9 cellular contexts compared by ENCODE assay signal in the genomic region with DNA sequence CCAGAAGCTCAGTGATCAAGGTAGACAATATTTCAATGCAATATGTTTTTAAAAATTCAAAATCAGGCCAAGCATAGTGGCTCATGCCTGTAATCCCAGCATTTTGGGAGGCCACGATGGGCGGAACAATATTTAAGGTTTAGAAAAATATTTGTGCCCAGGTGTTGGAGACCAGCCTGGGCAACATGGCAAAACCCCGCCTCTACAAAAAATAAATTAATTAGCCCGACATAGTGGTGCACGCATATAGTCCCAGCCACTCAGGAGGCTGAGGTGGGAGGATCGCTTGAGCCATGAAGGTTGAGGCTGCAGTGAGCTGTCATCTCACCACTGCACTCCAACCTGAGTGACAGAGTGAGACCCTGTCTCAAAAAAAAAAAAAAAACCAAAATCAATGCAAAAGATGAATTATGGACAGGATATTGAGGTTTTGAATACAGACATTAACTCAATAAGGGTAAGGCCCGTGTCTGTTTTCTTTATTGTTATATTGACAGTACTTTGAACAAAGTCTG. TPM values are rescaled to one million over a fixed set of nuclear protein-coding genes. Genes with fewer than 3 reads are reported as not detected.
A peak's percentile ranks its signal among the peaks of the same experiment; 100 is the strongest.
DNase-seq lines count a peak whose midpoint lies in the region; ATAC-seq, FAIRE-seq and TF ChIP-seq lines count a peak whose summit lies in the region.
"Had no signal": no experiment of that assay in that cellular context is flagged by ENCODE, and none has a peak within 500 bp of the region (broad histone marks: within the 10 kb centered on the region; RNA-seq: fewer than 3 reads in every experiment).

No MANE protein-coding gene starts in this region.

- no peak for ATAC-seq in activated CD8-positive, alpha-beta memory T cell treated with anti-CD3 and anti-CD28 coated beads, Interleukin-2, amount 10 ng/mL, durations not matched to agents 7 days and 5 days
- ATAC-seq in lower lobe of right lung (no peak), thoracic aorta (ENCODE audit: insufficient number of reproducible peaks, low FRiP score, low read depth) (no peak), HG02759 (IDR thresholded peaks at IDR 0.05; ENCODE audit: unreplicated experiment) (no peak), GM19452 (IDR thresholded peaks at IDR 0.05; ENCODE audit: unreplicated experiment) (no peak)

- WGBS in adrenal gland, 4 donors, result 78 to 87% (median 85%) methylated on average over 7 of the region's 7 CpGs

- no peak for FAIRE-seq in urothelium cell line (lab: Jason Lieb, UNC)

- peaks cover 54% of the 10 kb centered on the region for H3K4me1 Mint-ChIP-seq in activated CD8-positive, alpha-beta memory T cell treated with anti-CD3 and anti-CD28 coated beads, Interleukin-2, amount 10 ng/mL, durations not matched to agents 7 days and 5 days

- no peaks in the 10 kb centered on the region for H3K36me3 ChIP-seq in adrenal gland (replicated peaks in 1 of 2)
- peaks cover 13% of the 10 kb centered on the region for H3K36me3 ChIP-seq in lower lobe of right lung
- H3K36me3 ChIP-seq in thoracic aorta, result no peaks in the 10 kb centered on the region

- H3K27me3 ChIP-seq in adrenal gland (no peaks in the 10 kb centered on the region), lower lobe of right lung (ENCODE audit: low read depth) (no peaks in the 10 kb centered on the region), thoracic aorta (replicated peaks; ENCODE audit: insufficient read depth) (no peaks in the 10 kb centered on the region)

- DNase-seq in activated CD8-positive, alpha-beta memory T cell treated with anti-CD3 and anti-CD28 coated beads, Interleukin-2, amount 10 ng/mL, durations not matched to agents 7 days and 5 days, result no peak
- no peak for DNase-seq in activated CD8-positive, alpha-beta memory T cell treated with anti-CD3 and anti-CD28 coated beads for 24 hours
- DNase-seq in adrenal gland, result no peak
- DNase-seq in lower lobe of right lung, result no peak
- no peak for DNase-seq in thoracic aorta (ENCODE audit: low spot score)
- DNase-seq in urothelium cell line (ENCODE audit: low spot score), result no peak

- intact Hi-C loops in adrenal gland (cut with DNase I), result no loop called here
- intact Hi-C loops in lower lobe of right lung (cut with DNase I), result no loop called here

- peak overlapping the region; percentile 89 for H3K4me3 Mint-ChIP-seq in activated CD8-positive, alpha-beta memory T cell treated with anti-CD3 and anti-CD28 coated beads, Interleukin-2, amount 10 ng/mL, durations not matched to agents 7 days and 5 days

- H3K4me1 ChIP-seq in adrenal gland (replicated peaks in 1 of 2) (peaks cover 14 to 38% of the 10 kb centered on the region in 2 donors), lower lobe of right lung (peaks cover 49% of the 10 kb centered on the region), thoracic aorta (ENCODE audit: control insufficient read depth in 1 of 2, low read depth in 2 of 2) (peaks cover 3 to 29% of the 10 kb centered on the region in 2 donors)

- H3K36me3 Mint-ChIP-seq in activated CD8-positive, alpha-beta memory T cell treated with anti-CD3 and anti-CD28 coated beads, Interleukin-2, amount 10 ng/mL, durations not matched to agents 7 days and 5 days, result peaks cover 70% of the 10 kb centered on the region

- H3K9me3 ChIP-seq in adrenal gland (replicated peaks in 1 of 3), result no peaks in the 10 kb centered on the region
- H3K9me3 ChIP-seq in lower lobe of right lung, result no peaks in the 10 kb centered on the region
- no peaks in the 10 kb centered on the region for H3K9me3 ChIP-seq in thoracic aorta

- H3K9me3 Mint-ChIP-seq in activated CD8-positive, alpha-beta memory T cell treated with anti-CD3 and anti-CD28 coated beads, Interleukin-2, amount 10 ng/mL, durations not matched to agents 7 days and 5 days (ENCODE audit: low read depth), result peaks cover 3% of the 10 kb centered on the region

- peak overlapping the region; percentile 95 for H3K27ac Mint-ChIP-seq in activated CD8-positive, alpha-beta memory T cell treated with anti-CD3 and anti-CD28 coated beads, Interleukin-2, amount 10 ng/mL, durations not matched to agents 7 days and 5 days

- CTCF ChIA-PET in activated CD8-positive, alpha-beta memory T cell treated with anti-CD3 and anti-CD28 coated beads, Interleukin-2, amount 10 ng/mL, durations not matched to agents 7 days and 5 days (lab: Charles Lee), result interaction anchor here (0.6 to 1.4 kb wide), 5 partner anchors 11 to 423 kb away, joined by 3 to 13 read pairs (median 4); a partner anchor contains a TSS

- TF ChIP-seq CTCF in adrenal gland (IDR thresholded peaks at IDR 0.05) (no peak), lower lobe of right lung (IDR thresholded peaks at IDR 0.05) (no peak), thoracic aorta (IDR thresholded peaks at IDR 0.05) (no peak)

- no peaks in the 10 kb centered on the region for H3K27me3 Mint-ChIP-seq in activated CD8-positive, alpha-beta memory T cell treated with anti-CD3 and anti-CD28 coated beads, Interleukin-2, amount 10 ng/mL, durations not matched to agents 7 days and 5 days

- TF ChIP-seq POLR2A in adrenal gland (IDR thresholded peaks at IDR 0.05), result no peak

- peak overlapping the region in 1 of 4 donors; percentile 67 for H3K4me3 ChIP-seq in adrenal gland
- peak overlapping the region; percentile 76 for H3K4me3 ChIP-seq in lower lobe of right lung
- peak overlapping the region; percentile 96 for H3K4me3 ChIP-seq in thoracic aorta

- H3K27ac ChIP-seq in adrenal gland (peak overlapping the region; percentile 84 to 98 (median 94)), lower lobe of right lung (peak overlapping the region; percentile 93), thoracic aorta (peak overlapping the region in 1 of 2 donors; percentile 92)

RNA-seq across cellular contexts. Expression of a gene that starts 0.9 kb away (rescaled TPM):
- total RNA-seq in activated CD8-positive, alpha-beta memory T cell treated with anti-CD3 and anti-CD28 coated beads, Interleukin-2, amount 10 ng/mL, durations not matched to agents 7 days and 5 days, result 10 to 100 TPM; 30.2 to 40.3 TPM
- total RNA-seq in adrenal gland (10 to 100 TPM in 7 of 8 donors, 1 to 10 TPM in 1; 6.7 to 38.9 (median 18.6) TPM), lower lobe of right lung (25.3 TPM), thoracic aorta (10 to 100 TPM; 19.5 to 24.8 TPM)
- polyA plus RNA-seq in adrenal gland, result 10 to 100 TPM in 1 of 3 donors, 1 to 10 TPM in 2; 6.9 to 38.4 (median 8.5) TPM

RNA-seq across cellular contexts. Expression of a gene that starts 21.0 kb away (rescaled TPM):
- 100 to 1,000 TPM in 1 of 2 experiments, 10 to 100 TPM in 1; 45.8 to 107 TPM for total RNA-seq in activated CD8-positive, alpha-beta memory T cell treated with anti-CD3 and anti-CD28 coated beads, Interleukin-2, amount 10 ng/mL, durations not matched to agents 7 days and 5 days
- total RNA-seq in adrenal gland (10 to 100 TPM; 20.9 to 76.3 (median 62.0) TPM), lower lobe of right lung (71.8 TPM), thoracic aorta (10 to 100 TPM in 1 of 2 donors, 1 to 10 TPM in 1; 9.0 to 44.3 TPM)
- 100 to 1,000 TPM in 1 of 3 donors, 10 to 100 TPM in 2; 24.8 to 168 (median 32.8) TPM for polyA plus RNA-seq in adrenal gland

RNA-seq across cellular contexts. Expression of a gene that starts 35.6 kb away (rescaled TPM):
- total RNA-seq in activated CD8-positive, alpha-beta memory T cell treated with anti-CD3 and anti-CD28 coated beads, Interleukin-2, amount 10 ng/mL, durations not matched to agents 7 days and 5 days, result under 1 TPM in 1 of 2 experiments, not detected in 1; 0.29 TPM
- total RNA-seq in adrenal gland, result under 1 TPM in 2 of 8 donors, not detected in 6; 0.16 to 0.30 TPM
- under 1 TPM in 1 of 3 donors, not detected in 2; 0.07 TPM for polyA plus RNA-seq in adrenal gland
- total RNA-seq in lower lobe of right lung, result not detected
- total RNA-seq in thoracic aorta, result not detected
- total RNA-seq: activated CD8-positive, alpha-beta memory T cell treated with anti-CD3 and anti-CD28 coated beads for 36 hours had no signal
